Comparison of ENCODE assay signal across 8 cellular contexts in genomic region chr4:73573794-73574528, GRCh38. TPM values are rescaled to one million over a fixed set of nuclear protein-coding genes. Genes with fewer than 3 reads are reported as not detected.
DNase-seq lines count a peak whose midpoint lies in the region; ATAC-seq and TF ChIP-seq lines count a peak whose summit lies in the region.

No MANE protein-coding gene starts in this region.

- no peak overlapping the region for H3K4me2 ChIP-seq in SK-N-SH

- no peaks in the 10 kb centered on the region for H4K20me1 ChIP-seq in SK-N-SH (ENCODE audit: insufficient read depth)

- H3K9ac ChIP-seq in SK-N-SH = no peak overlapping the region

- no peaks in the 10 kb centered on the region for H3K36me3 Mint-ChIP-seq in naive B cell

- H3K79me2 ChIP-seq in SK-N-SH (ENCODE audit: insufficient read depth) = no peaks in the 10 kb centered on the region

- 45% methylated on average over 8 of the region's 8 CpGs for WGBS in SK-N-SH (ENCODE audit: low lambda C conversion rate)

- H3K4me3 Mint-ChIP-seq in naive B cell = no peak overlapping the region

- peaks cover 0 to 3% (median 2%) of the 10 kb centered on the region in 7 donors for H3K9me3 Mint-ChIP-seq in naive B cell

- H3K27me3 ChIP-seq in SK-N-SH (ENCODE audit: insufficient read depth) = peaks cover 7% of the 10 kb centered on the region

- peaks cover 5% of the 10 kb centered on the region for H3F3A ChIP-seq in SK-N-SH (replicated peaks; ENCODE audit: insufficient read depth)

- H3K4me1 Mint-ChIP-seq in naive B cell = peaks cover 0 to 5% (median 0%) of the 10 kb centered on the region in 3 donors

- no peaks in the 10 kb centered on the region for H3K9me3 ChIP-seq in SK-N-SH

- peak; percentile 69 for TF ChIP-seq RAD21 in SK-N-SH (IDR thresholded peaks at IDR 0.05; ENCODE audit: low read length)

- no peak for TF ChIP-seq POLR2A in erythroblast (IDR thresholded peaks at IDR 0.05; ENCODE audit: low read length)

- no peak for TF ChIP-seq EP300 in SK-N-SH (IDR thresholded peaks at IDR 0.05; ENCODE audit: borderline replicate concordance in 1 of 2, low read depth in 1 of 2, low read length in 1 of 2)

- no peak overlapping the region for H3K27ac ChIP-seq in SK-N-SH (ENCODE audit: low read depth in 2 of 2, low read length in 1 of 2)

- ATAC-seq in GM18498 (IDR thresholded peaks at IDR 0.05; ENCODE audit: unreplicated experiment) = peak; percentile 55
- ATAC-seq in HG02759 (IDR thresholded peaks at IDR 0.05; ENCODE audit: unreplicated experiment) = peak; percentile 79
- ATAC-seq in naive B cell (ENCODE audit: low read depth in 2 of 2) = peak in 1 of 2 donors; percentile 45

- H3K27me3 Mint-ChIP-seq in naive B cell = peaks cover 4 to 6% (median 5%) of the 10 kb centered on the region in 3 donors

- peak; percentile 76 for TF ChIP-seq CTCF in SK-N-SH (IDR thresholded peaks at IDR 0.05)

- CTCF ChIA-PET in SK-N-SH (lab: Yijun Ruan, JAX) = interaction anchor here (0.6 to 1.8 kb wide), 20 partner anchors 8 to 728 kb away, joined by 3 to 16 read pairs (median 4); no protein-coding TSS in a partner anchor

- peak overlapping the region in 1 of 2 experiments; percentile 46; a peak in 1 of 4 replicates for H3K4me3 ChIP-seq in SK-N-SH (ENCODE audit: low read depth in 2 of 2, low read length in 1 of 2)

- H3K36me3 ChIP-seq in SK-N-SH (replicated peaks in 1 of 2; ENCODE audit: control insufficient read depth in 1 of 2, insufficient read depth in 2 of 2, low read length in 1 of 2) = no peaks in the 10 kb centered on the region

- H3K27ac Mint-ChIP-seq in naive B cell = no peak overlapping the region

- no peak overlapping the region for H2AFZ ChIP-seq in SK-N-SH (ENCODE audit: low read depth)

- POLR2A ChIA-PET in SK-N-SH (lab: Yijun Ruan, JAX) = interaction anchor here (0.6 kb wide), 1 partner anchor 60 kb away, joined by 3 read pairs; no protein-coding TSS in a partner anchor

- no peaks in the 10 kb centered on the region for H3K9me2 ChIP-seq in SK-N-SH

- H3K4me1 ChIP-seq in SK-N-SH (ENCODE audit: control insufficient read depth in 1 of 2, insufficient read depth in 2 of 2, low read depth in 1 of 2, low read length in 1 of 2) = no peaks in the 10 kb centered on the region

- DNase-seq in AG20443 (ENCODE audit: low spot score) = peak; percentile 56
- peak; percentile 77 for DNase-seq in NCI-H1105 (lab: John Stamatoyannopoulos, UW)
- DNase-seq in SK-N-SH = peak; percentile 37
- peak; percentile 58 to 77 for DNase-seq in erythroblast (lab: John Stamatoyannopoulos, UW)
- DNase-seq in naive B cell = peak; percentile 27
- no peak for DNase-seq in activated CD4-positive, CD25-positive, alpha-beta regulatory T cell treated with anti-CD3 and anti-CD28 coated beads, Interleukin-2, amount 50 U/mL, for 72 hours

TF ChIP-seq in SK-N-SH, 30 proteins besides CTCF, POLR2A, EP300 and RAD21:
- TF ChIP-seq MEF2A (IDR thresholded peaks at IDR 0.05; ENCODE audit: borderline replicate concordance, low read depth) (no peak), SMC3 (IDR thresholded peaks at IDR 0.05; ENCODE audit: low read depth, low read length) (peak; percentile 46)

RNA-seq across cellular contexts. Expression of gene RASSF6, which starts 46.3 kb away (rescaled TPM):
- polyA plus RNA-seq in SK-N-SH (2012; rRNA removed) (not detected in 2 replicates), naive B cell (ENCODE audit: low read depth in 6 of 6) (1 to 10 TPM in 1 of 6 donors, under 1 TPM in 1, not detected in 4; 0.52 to 2.1 TPM)
- not detected in 2 replicates for polyA plus RNA-seq in SK-N-SH (2012; cell fraction: cytosol; rRNA removed)
- not detected in 2 replicates for polyA plus RNA-seq in SK-N-SH (2012; cell fraction: nucleus; rRNA removed)
